12 cellular contexts compared by ENCODE assay signal in genomic region chr13:44474122-44474910, GRCh38.
DNase-seq lines count a peak whose midpoint lies in the region; ATAC-seq and TF ChIP-seq lines count a peak whose summit lies in the region.
"Had no signal": no experiment of that assay in that cellular context is flagged by ENCODE, and none has a peak within 500 bp of the region (broad histone marks: within the 10 kb centered on the region; RNA-seq: fewer than 3 reads in every experiment).

No MANE protein-coding gene starts in this region.

- TF ChIP-seq POLR2A in IMR-90 (IDR thresholded peaks at IDR 0.05; ENCODE audit: low read depth, low read length) = no peak

- 100% methylated on average over 1 of the region's 4 CpGs; no CpG with 5 or more reads in 1 of the 2 experiments for WGBS in IMR-90 (ENCODE audit: extremely low coverage in 2 of 2, insufficient read length in 1 of 2), 2 experiments

- H4K5ac ChIP-seq in IMR-90 (ENCODE audit: low read depth, low read length) = no peak overlapping the region

- H2AK9ac ChIP-seq in IMR-90 (replicated peaks; ENCODE audit: low read depth, low read length, poor library complexity) = no peak overlapping the region

- H3K4me1 Mint-ChIP-seq in nephron = peaks cover 3% of the 10 kb centered on the region

- H2BK20ac ChIP-seq in IMR-90 (ENCODE audit: low read depth, low read length) = no peak overlapping the region

- CTCF ChIA-PET in IMR-90 (lab: Yijun Ruan, JAX) = no interaction called here

- H3K36me3 ChIP-seq in IMR-90 (ENCODE audit: control insufficient read depth, insufficient read depth, low read length) = no peaks in the 10 kb centered on the region

- H3K27me3 ChIP-seq in IMR-90 (ENCODE audit: control insufficient read depth, insufficient read depth, low read length) = no peaks in the 10 kb centered on the region

- H3K27ac ChIP-seq in IMR-90 (ENCODE audit: insufficient read depth, low read length) = no peak overlapping the region

- POLR2A ChIA-PET in IMR-90 (lab: Charles Lee; ENCODE audit: unreplicated experiment) = no interaction called here

- H3K23ac ChIP-seq in IMR-90 (ENCODE audit: low read depth, low read length) = peak overlapping the region; percentile 72

- no peak overlapping the region for H4K8ac ChIP-seq in IMR-90 (ENCODE audit: low read depth in 2 of 2, low read length in 2 of 2)

- no peak overlapping the region for H3K56ac ChIP-seq in IMR-90 (ENCODE audit: extremely low read depth, insufficient read depth, low read length)

- H2BK15ac ChIP-seq in IMR-90 (ENCODE audit: low read depth, low read length) = no peak overlapping the region

- H3K4me3 ChIP-seq in IMR-90 (ENCODE audit: insufficient read depth, low read depth, low read length) = no peak overlapping the region

- in situ Hi-C loops in IMR-90 (cut with MboI; ENCODE audit: low sequenced_read_pairs) = no loop called here

- H3K9ac ChIP-seq in IMR-90 (ENCODE audit: low read depth, low read length) = no peak overlapping the region

- peak; percentile 44 for DNase-seq in EL
- peak; percentile 17 for DNase-seq in IMR-90
- peak; percentile 7 for DNase-seq in dermis blood vessel endothelial cell
- no peak for DNase-seq in AG08395 (ENCODE audit: low spot score)
- DNase-seq: activated naive CD8-positive, alpha-beta T cell treated with anti-CD3 and anti-CD28 coated beads, Interleukin-2, amount 10 ng/mL, durations not matched to agents 7 days and 5 days; natural killer cell; T1000 had no signal

- TF ChIP-seq CTCF in IMR-90 (conservative IDR thresholded peaks at IDR 0.05; ENCODE audit: low read depth, low read length) (no peak), nephron (IDR thresholded peaks at IDR 0.05; ENCODE audit: unreplicated experiment in 3 of 3) (no peak)

- peak overlapping the region; percentile 3 to 5 (median 4) for H3K27ac Mint-ChIP-seq in nephron
- H3K27ac Mint-ChIP-seq: activated naive CD8-positive, alpha-beta T cell treated with anti-CD3 and anti-CD28 coated beads, Interleukin-2, amount 10 ng/mL, durations not matched to agents 7 days and 5 days; IgD-negative memory B cell; natural killer cell had no signal

- H3K79me1 ChIP-seq in IMR-90 (ENCODE audit: low read depth in 1 of 2, low read length in 2 of 2) = peaks cover 15 to 43% of the 10 kb centered on the region in 2 experiments; a peak in 3 of 4 replicates

- H4K91ac ChIP-seq in IMR-90 (ENCODE audit: insufficient read depth, low read depth, low read length) = no peak overlapping the region

- no peaks in the 10 kb centered on the region for H3K9me3 ChIP-seq in IMR-90 (ENCODE audit: control insufficient read depth, insufficient read depth, low read length)

- H3K4me3 Mint-ChIP-seq in nephron = no peak overlapping the region
- H3K4me3 Mint-ChIP-seq: activated naive CD8-positive, alpha-beta T cell treated with anti-CD3 and anti-CD28 coated beads, Interleukin-2, amount 10 ng/mL, durations not matched to agents 7 days and 5 days; IgD-negative memory B cell; natural killer cell had no signal

- H3K14ac ChIP-seq in IMR-90 (replicated peaks; ENCODE audit: low read depth, low read length) = 0 out of 2 replicates have a peak overlapping the region, but pooled peaks have one; percentile 40

- no peak overlapping the region for H2BK120ac ChIP-seq in IMR-90 (ENCODE audit: low read depth, low read length)

- dilution Hi-C loops in IMR-90 (cut with HindIII; ENCODE audit: low sequenced_read_pairs, unreplicated experiment) = loop anchor here (25.0 kb wide), 1 partner anchor 562 kb away; no protein-coding TSS in a partner anchor

- H2AK5ac ChIP-seq in IMR-90 (ENCODE audit: low read depth, low read length) = no peak overlapping the region

- ATAC-seq in IMR-90 (ENCODE audit: low read depth) = no peak; the same call in 1 of the 2 replicates
- ATAC-seq in HG03175 (IDR thresholded peaks at IDR 0.05; ENCODE audit: unreplicated experiment) = no peak
- ATAC-seq in GM18867 (IDR thresholded peaks at IDR 0.05; ENCODE audit: unreplicated experiment) = no peak
- ATAC-seq in GM18870 (IDR thresholded peaks at IDR 0.05; ENCODE audit: unreplicated experiment) = no peak
- ATAC-seq: natural killer cell had no signal

- no peaks in the 10 kb centered on the region for H3K36me3 Mint-ChIP-seq in nephron (ENCODE audit: low read depth)
- H3K36me3 Mint-ChIP-seq: activated naive CD8-positive, alpha-beta T cell treated with anti-CD3 and anti-CD28 coated beads, Interleukin-2, amount 10 ng/mL, durations not matched to agents 7 days and 5 days; natural killer cell had no signal

- no peak overlapping the region for H2AFZ ChIP-seq in IMR-90 (replicated peaks; ENCODE audit: low read length, poor library complexity)

- no peak overlapping the region for H3K4ac ChIP-seq in IMR-90 (ENCODE audit: low read depth, low read length)

- intact Hi-C loops in IMR-90 (cut with micrococcal nuclease) = no loop called here

- peaks cover 10% of the 10 kb centered on the region; the same call in 1 of the 2 replicates for H4K20me1 ChIP-seq in IMR-90 (ENCODE audit: insufficient read depth, low read length)

- peaks cover 9% of the 10 kb centered on the region for H3K4me1 ChIP-seq in IMR-90 (ENCODE audit: control insufficient read depth, insufficient read depth, low read length)

- peaks cover 8% of the 10 kb centered on the region for H3K9me1 ChIP-seq in IMR-90 (ENCODE audit: insufficient read depth, low read length)

- no peaks in the 10 kb centered on the region for H3K27me3 Mint-ChIP-seq in nephron (ENCODE audit: low read depth)
- H3K27me3 Mint-ChIP-seq: IgD-negative memory B cell had no signal

- no peak overlapping the region; the same call in 1 of the 2 replicates for H3K18ac ChIP-seq in IMR-90 (ENCODE audit: low read depth, low read length)

- H3K4me2 ChIP-seq in IMR-90 (ENCODE audit: low read depth, low read length) = no peak overlapping the region

- BruUV-seq in IMR-90 (replicated peaks; lab: Mats Ljungman, UMichigan) = no TSS peak

- H3K9me3 Mint-ChIP-seq in nephron = no peaks in the 10 kb centered on the region
- H3K9me3 Mint-ChIP-seq: activated naive CD8-positive, alpha-beta T cell treated with anti-CD3 and anti-CD28 coated beads, Interleukin-2, amount 10 ng/mL, durations not matched to agents 7 days and 5 days; IgD-negative memory B cell; natural killer cell had no signal

- no peak for TF ChIP-seq RAD21 in IMR-90 (IDR thresholded peaks at IDR 0.05; ENCODE audit: low read length)

- peak overlapping the region; percentile 41 for H2BK5ac ChIP-seq in IMR-90 (ENCODE audit: low read depth, low read length, poor library complexity, severe bottlenecking)

TF ChIP-seq in IMR-90, 13 proteins besides CTCF, POLR2A, EP300 and RAD21:
- TF ChIP-seq NFE2L2 (IDR thresholded peaks at IDR 0.05; ENCODE audit: low read depth, low read length) (no peak), MAZ (IDR thresholded peaks at IDR 0.05; ENCODE audit: borderline replicate concordance, low read depth, low read length) (no peak), RCOR1 (IDR thresholded peaks at IDR 0.05; ENCODE audit: insufficient replicate concordance, low read length) (no peak), USF2 (IDR thresholded peaks at IDR 0.05; ENCODE audit: low read depth, low read length) (no peak), MAFK (IDR thresholded peaks at IDR 0.05; ENCODE audit: low read depth, low read length) (no peak), RFX5 (IDR thresholded peaks at IDR 0.05; ENCODE audit: low read depth, low read length) (no peak), CHD1 (IDR thresholded peaks at IDR 0.05; ENCODE audit: low read depth, low read length) (no peak), FOS (IDR thresholded peaks at IDR 0.05; ENCODE audit: low read depth, low read length) (peak; percentile 13; the same call in 1 of the 2 replicates)
